In the genomic region with DNA sequence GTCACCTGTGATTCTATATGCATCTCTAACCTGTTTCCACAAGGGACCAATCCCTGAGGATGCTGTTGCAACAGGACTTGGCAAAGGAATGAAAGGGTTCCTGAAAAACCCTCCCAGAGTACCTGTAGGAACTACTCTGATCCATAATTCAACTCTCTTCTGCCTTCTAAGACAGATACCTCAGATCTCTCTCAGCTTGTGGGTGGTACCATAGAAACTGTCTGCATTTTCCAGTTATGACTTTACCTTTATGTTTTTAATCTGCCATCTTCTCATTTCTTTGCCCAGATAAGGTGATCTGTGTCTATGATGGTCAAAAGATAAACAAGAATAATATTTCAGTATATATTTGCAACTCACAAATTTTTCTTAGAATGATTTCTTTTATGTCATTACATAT, we compare ENCODE assay signal across 13 cellular contexts.
A peak's percentile ranks its signal among the peaks of the same experiment; 100 is the strongest.
DNase-seq lines count a peak whose midpoint lies in the region; ATAC-seq and TF ChIP-seq lines count a peak whose summit lies in the region.
"Had no signal": no experiment of that assay in that cellular context is flagged by ENCODE, and none has a peak within 500 bp of the region (broad histone marks: within the 10 kb centered on the region; RNA-seq: fewer than 3 reads in every experiment).

No MANE protein-coding gene starts in this region.

- H3K36me3 Mint-ChIP-seq in activated CD4-positive, alpha-beta T cell treated with anti-CD3 and anti-CD28 coated beads for 36 hours (ENCODE audit: low read depth), result no peaks in the 10 kb centered on the region
- H3K36me3 Mint-ChIP-seq in activated naive CD4-positive, alpha-beta T cell treated with anti-CD3 and anti-CD28 coated beads, Interleukin-2, amount 50 U/mL, for 24 hours, result no peaks in the 10 kb centered on the region
- H3K36me3 Mint-ChIP-seq in CD4-positive, alpha-beta T cell (ENCODE audit: low read depth), result peaks cover 60% of the 10 kb centered on the region
- H3K36me3 Mint-ChIP-seq in naive thymus-derived CD4-positive, alpha-beta T cell, result peaks cover 0 to 25% (median 4%) of the 10 kb centered on the region in 5 donors
- H3K36me3 Mint-ChIP-seq in WTC11, result peaks cover 23% of the 10 kb centered on the region

- intact Hi-C loops in activated CD4-positive, alpha-beta T cell treated with anti-CD3 and anti-CD28 coated beads for 36 hours (cut with DNase I, micrococcal nuclease), result no loop called here
- intact Hi-C loops in CD4-positive, alpha-beta T cell (cut with DNase I, micrococcal nuclease), result no loop called here
- intact Hi-C loops in naive thymus-derived CD4-positive, alpha-beta T cell (cut with micrococcal nuclease), result no loop called here
- intact Hi-C loops in ascending aorta (cut with DNase I), result no loop called here

- no peaks in the 10 kb centered on the region for H3K27me3 ChIP-seq in CD4-positive, alpha-beta T cell (ENCODE audit: control insufficient read depth, insufficient read depth, low read length)
- H3K27me3 ChIP-seq in naive thymus-derived CD4-positive, alpha-beta T cell (ENCODE audit: control insufficient read depth in 2 of 2, insufficient read depth in 2 of 2, low read length in 2 of 2), result no peaks in the 10 kb centered on the region
- no peaks in the 10 kb centered on the region for H3K27me3 ChIP-seq in ascending aorta
- H3K27me3 ChIP-seq: BLaER1 had no signal

- POLR2A ChIA-PET in activated CD4-positive, alpha-beta T cell treated with anti-CD3 and anti-CD28 coated beads for 36 hours (lab: Charles Lee), result no interaction called here
- POLR2A ChIA-PET in CD4-positive, alpha-beta T cell (lab: Charles Lee), result interaction anchor here (0.6 kb wide), 1 partner anchor 172 kb away, joined by 3 read pairs; no protein-coding TSS in a partner anchor
- POLR2A ChIA-PET in naive thymus-derived CD4-positive, alpha-beta T cell (lab: Charles Lee), result no interaction called here
- POLR2A ChIA-PET in WTC11 (lab: Charles Lee), result no interaction called here

- H3K27ac Mint-ChIP-seq in activated CD4-positive, alpha-beta T cell treated with anti-CD3 and anti-CD28 coated beads for 36 hours, result no peak overlapping the region
- peak overlapping the region; percentile 38 for H3K27ac Mint-ChIP-seq in activated naive CD4-positive, alpha-beta T cell treated with anti-CD3 and anti-CD28 coated beads, Interleukin-2, amount 50 U/mL, for 24 hours
- H3K27ac Mint-ChIP-seq in CD4-positive, alpha-beta T cell, result peak overlapping the region; percentile 16
- peak overlapping the region in 5 of 9 donors; percentile 11 to 62 (median 25) for H3K27ac Mint-ChIP-seq in naive thymus-derived CD4-positive, alpha-beta T cell
- H3K27ac Mint-ChIP-seq in WTC11, result no peak overlapping the region

- no peaks in the 10 kb centered on the region for H3K9me3 ChIP-seq in CD4-positive, alpha-beta T cell (ENCODE audit: control insufficient read depth, low read length)
- no peaks in the 10 kb centered on the region for H3K9me3 ChIP-seq in naive thymus-derived CD4-positive, alpha-beta T cell (ENCODE audit: control insufficient read depth in 2 of 3, low read length in 3 of 3)
- H3K9me3 ChIP-seq in ascending aorta, result no peaks in the 10 kb centered on the region
- H3K9me3 ChIP-seq: BLaER1, HAP-1 had no signal

- peak; percentile 74 for ATAC-seq in activated CD4-positive, alpha-beta T cell treated with anti-CD3 and anti-CD28 coated beads for 36 hours
- ATAC-seq in CD4-positive, alpha-beta T cell (ENCODE audit: poor library complexity), result no peak
- ATAC-seq in naive thymus-derived CD4-positive, alpha-beta T cell, result no peak
- ATAC-seq in WTC11, result no peak

- H3K4me3 Mint-ChIP-seq in activated CD4-positive, alpha-beta T cell treated with anti-CD3 and anti-CD28 coated beads for 36 hours, result no peak overlapping the region
- H3K4me3 Mint-ChIP-seq in activated naive CD4-positive, alpha-beta T cell treated with anti-CD3 and anti-CD28 coated beads, Interleukin-2, amount 50 U/mL, for 24 hours, result no peak overlapping the region
- no peak overlapping the region for H3K4me3 Mint-ChIP-seq in CD4-positive, alpha-beta T cell
- no peak overlapping the region for H3K4me3 Mint-ChIP-seq in naive thymus-derived CD4-positive, alpha-beta T cell
- no peak overlapping the region for H3K4me3 Mint-ChIP-seq in WTC11

- DNase-seq in activated CD4-positive, alpha-beta T cell treated with anti-CD3 and anti-CD28 coated beads for 36 hours, result no peak
- no peak for DNase-seq in activated CD4-positive, alpha-beta T cell treated with anti-CD3 and anti-CD28 coated beads for 4 hours
- DNase-seq in activated naive CD4-positive, alpha-beta T cell treated with Interleukin-2 at 50 U/mL for 16 hours, result no peak
- no peak for DNase-seq in CD4-positive, alpha-beta T cell
- no peak for DNase-seq in naive thymus-derived CD4-positive, alpha-beta T cell
- DNase-seq in WTC11 (ENCODE audit: low spot score) (no peak), ascending aorta (ENCODE audit: low spot score in 2 of 2) (no peak)
- DNase-seq: AML-193, DMS79 had no signal

- no peaks in the 10 kb centered on the region for H3K9me3 Mint-ChIP-seq in activated CD4-positive, alpha-beta T cell treated with anti-CD3 and anti-CD28 coated beads for 36 hours (ENCODE audit: low read depth)
- H3K9me3 Mint-ChIP-seq in activated naive CD4-positive, alpha-beta T cell treated with anti-CD3 and anti-CD28 coated beads, Interleukin-2, amount 50 U/mL, for 24 hours, result no peaks in the 10 kb centered on the region
- H3K9me3 Mint-ChIP-seq in CD4-positive, alpha-beta T cell, result no peaks in the 10 kb centered on the region
- no peaks in the 10 kb centered on the region for H3K9me3 Mint-ChIP-seq in naive thymus-derived CD4-positive, alpha-beta T cell
- H3K9me3 Mint-ChIP-seq in WTC11, result no peaks in the 10 kb centered on the region

- peaks cover 18% of the 10 kb centered on the region for H3K4me1 Mint-ChIP-seq in activated CD4-positive, alpha-beta T cell treated with anti-CD3 and anti-CD28 coated beads for 36 hours
- peaks cover 26% of the 10 kb centered on the region for H3K4me1 Mint-ChIP-seq in activated naive CD4-positive, alpha-beta T cell treated with anti-CD3 and anti-CD28 coated beads, Interleukin-2, amount 50 U/mL, for 24 hours
- peaks cover 31% of the 10 kb centered on the region for H3K4me1 Mint-ChIP-seq in CD4-positive, alpha-beta T cell (ENCODE audit: low read depth)
- peaks cover 6 to 46% (median 32%) of the 10 kb centered on the region in 7 donors for H3K4me1 Mint-ChIP-seq in naive thymus-derived CD4-positive, alpha-beta T cell
- H3K4me1 Mint-ChIP-seq in WTC11, result no peaks in the 10 kb centered on the region

- no peak overlapping the region for H3K4me3 ChIP-seq in naive thymus-derived CD4-positive, alpha-beta T cell (ENCODE audit: low read length)
- no peak overlapping the region for H3K4me3 ChIP-seq in ascending aorta
- H3K4me3 ChIP-seq: BLaER1, HAP-1 had no signal

- CTCF ChIA-PET in activated CD4-positive, alpha-beta T cell treated with anti-CD3 and anti-CD28 coated beads for 36 hours (lab: Charles Lee), result interaction anchor here (0.9 to 3.7 kb wide), 4 partner anchors 12 to 44 kb away, joined by 3 to 18 read pairs (median 4); no protein-coding TSS in a partner anchor
- CTCF ChIA-PET in CD4-positive, alpha-beta T cell (lab: Charles Lee), result no interaction called here
- CTCF ChIA-PET in naive thymus-derived CD4-positive, alpha-beta T cell (lab: Charles Lee), result interaction anchor here (1.1 kb wide), 1 partner anchor 21 kb away, joined by 4 read pairs; no protein-coding TSS in a partner anchor
- CTCF ChIA-PET in WTC11 (lab: Charles Lee), result interaction anchor here (2.0 kb wide), 1 partner anchor 22 kb away, joined by 8 read pairs; no protein-coding TSS in a partner anchor

- no peaks in the 10 kb centered on the region for H3K4me1 ChIP-seq in naive thymus-derived CD4-positive, alpha-beta T cell (ENCODE audit: control insufficient read depth in 2 of 2, insufficient read depth in 2 of 2, low read length in 2 of 2)
- H3K4me1 ChIP-seq in ascending aorta, result peaks cover 3% of the 10 kb centered on the region in 2 donors
- H3K4me1 ChIP-seq: HAP-1 had no signal

- H3K36me3 ChIP-seq in naive thymus-derived CD4-positive, alpha-beta T cell (ENCODE audit: control insufficient read depth in 2 of 3, insufficient read depth in 3 of 3, low read length in 3 of 3), result peaks cover 5 to 37% (median 9%) of the 10 kb centered on the region in 3 experiments
- H3K36me3 ChIP-seq in ascending aorta, result peaks cover 16 to 37% of the 10 kb centered on the region in 2 donors

- H3K27me3 Mint-ChIP-seq in activated CD4-positive, alpha-beta T cell treated with anti-CD3 and anti-CD28 coated beads for 36 hours, result no peaks in the 10 kb centered on the region
- no peaks in the 10 kb centered on the region for H3K27me3 Mint-ChIP-seq in activated naive CD4-positive, alpha-beta T cell treated with anti-CD3 and anti-CD28 coated beads, Interleukin-2, amount 50 U/mL, for 24 hours
- H3K27me3 Mint-ChIP-seq in CD4-positive, alpha-beta T cell, result no peaks in the 10 kb centered on the region
- H3K27me3 Mint-ChIP-seq in naive thymus-derived CD4-positive, alpha-beta T cell, result no peaks in the 10 kb centered on the region
- H3K27me3 Mint-ChIP-seq in WTC11 (ENCODE audit: low read depth), result no peaks in the 10 kb centered on the region

- no peak overlapping the region for H3K27ac ChIP-seq in CD4-positive, alpha-beta T cell (ENCODE audit: low read depth, low read length)
- H3K27ac ChIP-seq in naive thymus-derived CD4-positive, alpha-beta T cell (ENCODE audit: low read depth, low read length), result no peak overlapping the region
- H3K27ac ChIP-seq in ascending aorta, result no peak overlapping the region
- H3K27ac ChIP-seq: 22Rv1, BLaER1 had no signal

- TF ChIP-seq CTCF in CD4-positive, alpha-beta T cell (IDR thresholded peaks at IDR 0.05), result no peak
- TF ChIP-seq CTCF in WTC11 (IDR thresholded peaks at IDR 0.05) (no peak), ascending aorta (IDR thresholded peaks at IDR 0.05) (no peak)

TF ChIP-seq in WTC11, 78 proteins besides CTCF, POLR2A, EP300 and RAD21 (continues in another document):
- no peak for TF ChIP-seq JUN (CRISPR knock-in tag; IDR thresholded peaks at IDR 0.05)
- TF ChIP-seq TEAD1 (CRISPR knock-in tag; IDR thresholded peaks at IDR 0.05), result no peak
- TF ChIP-seq SOX15 (CRISPR knock-in tag; IDR thresholded peaks at IDR 0.05), result no peak

Comparison
In these comparisons a context has a peak if more than half of its experiments do, and no peak if none do; other contexts are left out.
1. H3K27ac Mint-ChIP-seq: peak in activated naive CD4-positive, alpha-beta T cell treated with anti-CD3 and anti-CD28 coated beads, Interleukin-2, amount 50 U/mL, for 24 hours (single experiment), CD4-positive, alpha-beta T cell (single experiment) and naive thymus-derived CD4-positive, alpha-beta T cell (5 of 9); none in activated CD4-positive, alpha-beta T cell treated with anti-CD3 and anti-CD28 coated beads for 36 hours (single experiment) and WTC11 (single experiment).